8 cellular contexts compared by ENCODE assay signal in genomic region chr16:80580109-80580832, GRCh38. TPM values are rescaled to one million over a fixed set of nuclear protein-coding genes. Genes with fewer than 3 reads are reported as not detected.
A peak's percentile ranks its signal among the peaks of the same experiment; 100 is the strongest.
DNase-seq lines count a peak whose midpoint lies in the region; ATAC-seq and TF ChIP-seq lines count a peak whose summit lies in the region.

No MANE protein-coding gene starts in this region.

- H3K9me3 ChIP-seq in GM23248 (ENCODE audit: low read depth) (no peaks in the 10 kb centered on the region), testis (no peaks in the 10 kb centered on the region), psoas muscle (no peaks in the 10 kb centered on the region)

- TF ChIP-seq CTCF in GM10248 (IDR thresholded peaks at IDR 0.05; ENCODE audit: control extremely low read depth, extremely low read depth, low read depth, missing control alignments) (peak; percentile 22), astrocyte of the spinal cord (IDR thresholded peaks at IDR 0.05; ENCODE audit: low read depth, low read length) (no peak), testis (IDR thresholded peaks at IDR 0.05) (no peak), psoas muscle (IDR thresholded peaks at IDR 0.05) (no peak)

- in situ Hi-C loops in GM23248 (cut with MboI): no loop called here
- in situ Hi-C loops in astrocyte of the spinal cord (cut with HindIII; ENCODE audit: low sequenced_read_pairs): no loop called here

- H3K27me3 ChIP-seq in GM23248 (replicated peaks; ENCODE audit: insufficient read depth) (no peaks in the 10 kb centered on the region), testis (no peaks in the 10 kb centered on the region), psoas muscle (ENCODE audit: insufficient read depth in 3 of 3, low read length in 2 of 3) (peaks cover 0 to 5% (median 0%) of the 10 kb centered on the region in 3 donors)

- H3K79me2 ChIP-seq in GM23248 (ENCODE audit: insufficient read depth): no peaks in the 10 kb centered on the region

- no peaks in the 10 kb centered on the region for H3K36me3 ChIP-seq in GM23248 (ENCODE audit: low read depth)
- H3K36me3 ChIP-seq in testis (ENCODE audit: low read depth, missing control alignments): no peaks in the 10 kb centered on the region
- no peaks in the 10 kb centered on the region for H3K36me3 ChIP-seq in psoas muscle (ENCODE audit: insufficient read depth in 1 of 2, low read depth in 1 of 2)

- H3K27ac ChIP-seq in GM23248: no peak overlapping the region
- H3K27ac ChIP-seq in testis: no peak overlapping the region
- H3K27ac ChIP-seq in psoas muscle: no peak overlapping the region

- ATAC-seq in psoas muscle (no peak), SK-N-SH treated with all-trans-retinoic acid at 6 μM for 48 hours (no peak)

- H2AFZ ChIP-seq in GM23248: no peak overlapping the region

- WGBS in GM23248 (ENCODE audit: low coverage in 1 of 2, low lambda C conversion rate in 2 of 2, missing lambda C conversion rate in 2 of 2), 2 experiments: 70 to 75% methylated on average over 10 of the region's 10 CpGs
- 91 to 93% methylated on average over 10 of the region's 10 CpGs for WGBS in testis, 2 donors
- WGBS in psoas muscle, 3 donors: 80 to 91% (median 89%) methylated on average over 10 of the region's 10 CpGs

- H3K4me3 ChIP-seq in GM23248: no peak overlapping the region
- no peak overlapping the region for H3K4me3 ChIP-seq in astrocyte of the spinal cord (ENCODE audit: low read depth, low read length)
- no peak overlapping the region for H3K4me3 ChIP-seq in testis
- H3K4me3 ChIP-seq in psoas muscle: no peak overlapping the region

- POLR2A ChIA-PET in GM10248 (lab: Yijun Ruan, JAX): interaction anchor here (0.5 to 1.0 kb wide), 2 partner anchors 11 to 97 kb away, joined by 3 to 4 read pairs; no protein-coding TSS in a partner anchor

- H3K9me2 ChIP-seq in GM23248 (ENCODE audit: insufficient read depth): no peaks in the 10 kb centered on the region

- no peak overlapping the region for H3K4me2 ChIP-seq in GM23248 (ENCODE audit: unreplicated experiment)

- H4K20me1 ChIP-seq in GM23248 (ENCODE audit: insufficient read depth): no peaks in the 10 kb centered on the region

- CTCF ChIA-PET in GM10248 (lab: Yijun Ruan, JAX): interaction anchor here (0.7 to 3.5 kb wide), 24 partner anchors 9 to 248 kb away, joined by 3 to 32 read pairs (median 4); no protein-coding TSS in a partner anchor

- DNase-seq in GM10248 (ENCODE audit: extremely low spot score): peak; percentile 69
- peak; percentile 68 for DNase-seq in GM23248
- DNase-seq in T-helper 1 cell: peak; percentile 17 to 97 (median 31)
- DNase-seq in astrocyte of the spinal cord (ENCODE audit: low read depth, low spot score): peak; percentile 74
- DNase-seq in stimulated activated CD8-positive, alpha-beta memory T cell treated with anti-CD3 and anti-CD28 coated beads, Interleukin-15, amount 100 ng/mL, for 48 hours (ENCODE audit: low read depth in 2 of 2): peak; percentile 71 to 72
- no peak for DNase-seq in testis
- no peak for DNase-seq in psoas muscle

- peaks cover 15% of the 10 kb centered on the region for H3K4me1 ChIP-seq in GM23248 (ENCODE audit: insufficient read depth)
- no peaks in the 10 kb centered on the region for H3K4me1 ChIP-seq in testis
- no peaks in the 10 kb centered on the region for H3K4me1 ChIP-seq in psoas muscle

- no peak overlapping the region for H3K9ac ChIP-seq in GM23248

- peaks cover 10% of the 10 kb centered on the region; the same call in 1 of the 2 replicates for H3F3A ChIP-seq in GM23248 (ENCODE audit: insufficient read depth)

- no peak for TF ChIP-seq POLR2A in testis (IDR thresholded peaks at IDR 0.05)

- intact Hi-C loops in testis (cut with DNase I; ENCODE audit: low total_unique reads) (no loop called here), psoas muscle (cut with DNase I) (no loop called here)

TF ChIP-seq in SK-N-SH treated with all-trans-retinoic acid at 6 μM for 48 hours, 23 proteins besides CTCF, POLR2A, EP300 and RAD21:
- TF ChIP-seq ZNF70 (CRISPR knock-in tag; IDR thresholded peaks at IDR 0.05) (no peak), TCF4 (CRISPR knock-in tag; IDR thresholded peaks at IDR 0.05; ENCODE audit: borderline replicate concordance) (no peak), GLIS3 (CRISPR knock-in tag; IDR thresholded peaks at IDR 0.05) (no peak), ESRRG (CRISPR knock-in tag; IDR thresholded peaks at IDR 0.05) (no peak), ZNF8 (CRISPR knock-in tag; IDR thresholded peaks at IDR 0.05) (no peak), CSRNP3 (CRISPR knock-in tag; IDR thresholded peaks at IDR 0.05) (no peak)

RNA-seq across cellular contexts. Expression of gene DYNLRB2, which starts 39.5 kb away (rescaled TPM):
- total RNA-seq in GM23248 (2014; rRNA removed; shearing (Covaris generic)): not detected in 2 replicates
- 1.1 TPM in 1 of 2 replicates, not detected in the other for polyA plus RNA-seq in GM23248 (2016; fragmentation: Nextera tagmentation; extraction: Ambion mirVana)
- total RNA-seq in testis: 100 to 1,000 TPM in 1 of 2 donors, 10 to 100 TPM in 1; 95.3 to 153 TPM
- polyA plus RNA-seq in testis (ENCODE audit: insufficient read depth, low read depth, low replicate concordance): 436 TPM
- total RNA-seq in psoas muscle: not detected
- polyA plus RNA-seq in psoas muscle: under 1 TPM in 2 of 3 donors, not detected in 1; 0.22 to 0.27 TPM

Comparison
In these comparisons a context has a peak if more than half of its experiments do, and no peak if none do; other contexts are left out.
1. DNase-seq: peak in GM10248 (single experiment), GM23248 (single experiment), T-helper 1 cell (5 of 5), astrocyte of the spinal cord (single experiment) and stimulated activated CD8-positive, alpha-beta memory T cell treated with anti-CD3 and anti-CD28 coated beads, Interleukin-15, amount 100 ng/mL, for 48 hours (2 of 2); none in testis (single experiment) and psoas muscle (0 of 2).
2. RNA of gene DYNLRB2, which starts 39.5 kb away (total RNA-seq): 95.3 to 153 TPM in testis; not detected in psoas muscle and not detected in GM23248; every median in the first group is over 10 times any median in the second.